In genomic region chr5:162429161-162429560, GRCh38 we compare ENCODE assay signal across 23 cellular contexts.
"Had no signal": no experiment of that assay in that cellular context is flagged by ENCODE, and none has a peak within 500 bp of the region (broad histone marks: within the 10 kb centered on the region; RNA-seq: fewer than 3 reads in every experiment).

No MANE protein-coding gene starts in this region.

- DNase-seq: colonic mucosa; cortex of kidney; dermis blood vessel endothelial cell; dorsolateral prefrontal cortex; effector CD4-positive, alpha-beta T cell; effector CD8-positive, alpha-beta T cell; effector memory CD4-positive, alpha-beta T cell; effector memory CD8-positive, alpha-beta T cell; endodermal cell; erythroblast; esophagus squamous epithelium; foreskin fibroblast; foreskin keratinocyte; gastrocnemius medialis; glutamatergic neuron; head of caudate nucleus; heart left ventricle; heart right ventricle had no signal

- H3K9me3 Mint-ChIP-seq: dendritic cell treated with granulocyte-macrophage colony-stimulating factor and Interleukin-4, amounts not matched to agents 40 ng/mL and 50 ng/mL, for 4 days; endodermal cell had no signal

- H3K36me3 ChIP-seq: colonic mucosa, esophagus muscularis mucosa, esophagus squamous epithelium, gastrocnemius medialis, gastroesophageal sphincter, heart left ventricle, heart right ventricle had no signal

- H3K27ac Mint-ChIP-seq: dendritic cell treated with granulocyte-macrophage colony-stimulating factor and Interleukin-4, amounts not matched to agents 40 ng/mL and 50 ng/mL, for 4 days; effector memory CD8-positive, alpha-beta T cell; endodermal cell had no signal

- H3K9me3 ChIP-seq: colonic mucosa, esophagus muscularis mucosa, esophagus squamous epithelium, gastrocnemius medialis, gastroesophageal sphincter, heart left ventricle, heart right ventricle had no signal

- H3K27me3 Mint-ChIP-seq: dendritic cell treated with granulocyte-macrophage colony-stimulating factor and Interleukin-4, amounts not matched to agents 40 ng/mL and 50 ng/mL, for 4 days; effector memory CD8-positive, alpha-beta T cell had no signal

- H3K4me3 Mint-ChIP-seq: dendritic cell treated with granulocyte-macrophage colony-stimulating factor and Interleukin-4, amounts not matched to agents 40 ng/mL and 50 ng/mL, for 4 days; effector memory CD8-positive, alpha-beta T cell; endodermal cell had no signal

- H3K4me3 ChIP-seq: colonic mucosa, coronary artery, dorsolateral prefrontal cortex, esophagus muscularis mucosa, esophagus squamous epithelium, gastrocnemius medialis, gastroesophageal sphincter, heart left ventricle, heart right ventricle had no signal

- ATAC-seq: effector memory CD8-positive, alpha-beta T cell; esophagus mucosa; foreskin keratinocyte; gastrocnemius medialis; gastroesophageal sphincter; heart left ventricle; heart right ventricle had no signal

- H3K4me1 Mint-ChIP-seq: endodermal cell had no signal

- H3K4me1 ChIP-seq: colonic mucosa, esophagus muscularis mucosa, esophagus squamous epithelium, foreskin keratinocyte, gastrocnemius medialis, gastroesophageal sphincter, heart left ventricle, heart right ventricle had no signal
